In the genomic region with DNA sequence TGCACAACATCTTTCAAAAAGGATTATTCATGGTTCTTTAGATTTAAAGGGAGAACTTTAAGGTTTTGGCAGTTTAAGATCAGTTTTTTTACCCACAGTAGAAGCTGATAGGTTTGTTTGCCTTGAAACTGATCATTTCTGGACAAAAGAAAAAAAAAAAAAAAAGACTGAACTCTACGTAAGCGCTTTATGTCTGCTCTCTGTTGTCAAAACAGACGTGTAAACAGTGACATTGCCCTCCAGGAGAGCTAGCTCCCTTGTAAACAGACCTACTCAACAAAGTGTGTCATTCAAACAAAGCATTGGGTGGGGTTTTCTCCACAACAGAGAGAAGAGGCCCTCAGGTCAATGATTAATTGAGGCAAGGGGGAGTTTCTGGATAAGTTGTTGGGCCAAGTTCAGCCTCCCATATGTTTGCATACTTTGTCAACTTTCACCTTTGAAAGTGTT, we compare ENCODE assay signal across 10 cellular contexts.
DNase-seq lines count a peak whose midpoint lies in the region; ATAC-seq and TF ChIP-seq lines count a peak whose summit lies in the region.
"Had no signal": no experiment of that assay in that cellular context is flagged by ENCODE, and none has a peak within 500 bp of the region (broad histone marks: within the 10 kb centered on the region; RNA-seq: fewer than 3 reads in every experiment).

No MANE protein-coding gene starts in this region.

- H3K36me3 ChIP-seq in GM23248 (ENCODE audit: low read depth) (no peaks in the 10 kb centered on the region), neural cell (ENCODE audit: insufficient read depth, low read length) (no peaks in the 10 kb centered on the region), osteoblast (ENCODE audit: insufficient read depth, low read length) (no peaks in the 10 kb centered on the region)

- in situ Hi-C loops in GM23248 (cut with MboI) = no loop called here

- H3K27ac ChIP-seq in GM23248 = no peak overlapping the region
- H3K27ac ChIP-seq in neural cell (ENCODE audit: low read length) = no peak overlapping the region
- H3K27ac ChIP-seq in osteoblast (ENCODE audit: low read depth, low read length) = no peak overlapping the region

- DNase-seq in GM23248 (peak; percentile 6), NCI-H2029 treated with DMSO at 0.1 percent for 48 hours (lab: John Stamatoyannopoulos, UW) (peak; percentile 49), astrocyte of the hippocampus (ENCODE audit: low read depth, low spot score) (peak; percentile 61), osteoblast (ENCODE audit: insufficient read length, low spot score, missing footprints) (no peak)
- DNase-seq in effector CD8-positive, alpha-beta T cell (lab: John Stamatoyannopoulos, UW) = no peak
- no peak for DNase-seq in stimulated activated CD4-positive, alpha-beta T cell treated with anti-CD3 and anti-CD28 coated beads, Interleukin-12 subunit alpha, Interleukin-12 subunit beta, amount 100 ng/mL, for 4 hours
- DNase-seq: activated CD4-positive, alpha-beta memory T cell treated with anti-CD3 and anti-CD28 coated beads for 36 hours; amniotic stem cell had no signal

- H3K9ac ChIP-seq in GM23248 (no peak overlapping the region), neural cell (ENCODE audit: low read length) (no peak overlapping the region)

- ATAC-seq in GM21529 (IDR thresholded peaks at IDR 0.05; ENCODE audit: unreplicated experiment) = no peak

- no peak overlapping the region for H3K4me2 ChIP-seq in GM23248 (ENCODE audit: unreplicated experiment)
- no peak overlapping the region for H3K4me2 ChIP-seq in neural cell (ENCODE audit: low read length)
- no peak overlapping the region for H3K4me2 ChIP-seq in osteoblast (ENCODE audit: insufficient read depth, low read length)

- H3K9me3 ChIP-seq in GM23248 (ENCODE audit: low read depth) (no peaks in the 10 kb centered on the region), neural cell (ENCODE audit: low read length) (no peaks in the 10 kb centered on the region), osteoblast (ENCODE audit: low read depth, low read length) (peaks cover 4% of the 10 kb centered on the region)

- TF ChIP-seq CTCF in neural cell (IDR thresholded peaks at IDR 0.05; ENCODE audit: poor library complexity, severe bottlenecking) (no peak), osteoblast (IDR thresholded peaks at IDR 0.05; ENCODE audit: extremely low read depth, low read depth, low read length) (no peak)

- TF ChIP-seq RAD21 in neural cell (conservative IDR thresholded peaks at IDR 0.05) = no peak

- H3K9me2 ChIP-seq in GM23248 (ENCODE audit: insufficient read depth) (no peaks in the 10 kb centered on the region), neural cell (ENCODE audit: insufficient read depth, low read length) (no peaks in the 10 kb centered on the region)

- H3F3A ChIP-seq in GM23248 (ENCODE audit: insufficient read depth) (no peaks in the 10 kb centered on the region), neural cell (ENCODE audit: insufficient read depth, low read length, poor library complexity, severe bottlenecking) (no peaks in the 10 kb centered on the region)

- H3K4me3 ChIP-seq in GM23248 (no peak overlapping the region), neural cell (ENCODE audit: low read length) (no peak overlapping the region), osteoblast (ENCODE audit: insufficient read depth, low read length) (no peak overlapping the region)

- no peak overlapping the region for H2AFZ ChIP-seq in GM23248
- H2AFZ ChIP-seq in neural cell (ENCODE audit: low read depth, low read length) = no peak overlapping the region
- H2AFZ ChIP-seq in osteoblast (ENCODE audit: low read length) = no peak overlapping the region

- H3K27me3 ChIP-seq in GM23248 (replicated peaks; ENCODE audit: insufficient read depth) (no peaks in the 10 kb centered on the region), neural cell (ENCODE audit: insufficient read depth, low read depth, low read length) (no peaks in the 10 kb centered on the region), osteoblast (ENCODE audit: insufficient read depth, low read length) (no peaks in the 10 kb centered on the region)

- H3K4me1 ChIP-seq in GM23248 (ENCODE audit: insufficient read depth) (no peaks in the 10 kb centered on the region), osteoblast (ENCODE audit: insufficient read depth, low read length) (no peaks in the 10 kb centered on the region)

- no peaks in the 10 kb centered on the region for H4K20me1 ChIP-seq in GM23248 (ENCODE audit: insufficient read depth)
- no peaks in the 10 kb centered on the region for H4K20me1 ChIP-seq in neural cell (ENCODE audit: insufficient read depth)
- no peaks in the 10 kb centered on the region for H4K20me1 ChIP-seq in osteoblast (ENCODE audit: insufficient read depth, low read length)

- no peaks in the 10 kb centered on the region for H3K79me2 ChIP-seq in GM23248 (ENCODE audit: insufficient read depth)
- H3K79me2 ChIP-seq in neural cell (replicated peaks; ENCODE audit: insufficient read depth, low read length) = no peaks in the 10 kb centered on the region
- no peaks in the 10 kb centered on the region for H3K79me2 ChIP-seq in osteoblast (ENCODE audit: insufficient read depth, low read length)

- no peak for TF ChIP-seq EP300 in neural cell (conservative IDR thresholded peaks at IDR 0.05; ENCODE audit: poor library complexity, severe bottlenecking)

- 14 to 34% methylated on average over 3 of the region's 3 CpGs for WGBS in GM23248 (ENCODE audit: low coverage in 1 of 2, low lambda C conversion rate in 2 of 2, missing lambda C conversion rate in 2 of 2), 2 experiments

TF ChIP-seq in neural cell, 6 proteins besides CTCF, POLR2A, EP300 and RAD21:
- TF ChIP-seq EZH2 (IDR thresholded peaks at IDR 0.05; ENCODE audit: borderline replicate concordance, insufficient read depth, low read length, poor library complexity, severe bottlenecking) (no peak), SMC3 (conservative IDR thresholded peaks at IDR 0.05; ENCODE audit: poor library complexity) (no peak), MXI1 (conservative IDR thresholded peaks at IDR 0.05; ENCODE audit: poor library complexity, severe bottlenecking) (no peak), TAF1 (IDR thresholded peaks at IDR 0.05; ENCODE audit: low read depth) (no peak), POLR2AphosphoS5 (IDR thresholded peaks at IDR 0.05) (peak; percentile 24)

Comparison
In these comparisons a context has a peak if more than half of its experiments do, and no peak if none do; other contexts are left out.
1. DNase-seq: peak in GM23248 (single experiment), NCI-H2029 treated with DMSO at 0.1 percent for 48 hours (single experiment) and astrocyte of the hippocampus (single experiment); none in osteoblast (single experiment), effector CD8-positive, alpha-beta T cell (single experiment) and stimulated activated CD4-positive, alpha-beta T cell treated with anti-CD3 and anti-CD28 coated beads, Interleukin-12 subunit alpha, Interleukin-12 subunit beta, amount 100 ng/mL, for 4 hours (single experiment).